Comparison of ENCODE assay signal across 8 cellular contexts in genomic region chr22:38467904-38468760, GRCh38. TPM values are rescaled to one million over a fixed set of nuclear protein-coding genes. Genes with fewer than 3 reads are reported as not detected.
DNase-seq lines count a peak whose midpoint lies in the region; ATAC-seq and TF ChIP-seq lines count a peak whose summit lies in the region.

KDELR3 (plus strand) TSS chr22:38468096; CDS start chr22:38468234, 138 bp downstream.

- no peak within 1 kb of the TSS for H3K27ac ChIP-seq in thoracic aorta

- H3K4me1 ChIP-seq in thoracic aorta (ENCODE audit: control insufficient read depth in 1 of 2, low read depth in 2 of 2), result peaks cover 0 to 20% of the 10 kb centered on the region in 2 donors

- H3K4me3 ChIP-seq in MG63 (peak within 1 kb of the TSS; percentile 65), fibroblast of mammary gland (ENCODE audit: control insufficient read depth, low read depth, low read length) (peak within 1 kb of the TSS; percentile 95), thoracic aorta (peak within 1 kb of the TSS; percentile 90)

- no peaks in the 10 kb centered on the region for H3K9me3 Mint-ChIP-seq in nephron

- ATAC-seq in thoracic aorta (ENCODE audit: insufficient number of reproducible peaks, low FRiP score, low read depth), result peak; percentile 38

- peaks cover 10% of the 10 kb centered on the region for H3K4me1 Mint-ChIP-seq in nephron

- H3K36me3 ChIP-seq in MG63, result no peaks in the 10 kb centered on the region; the same call in 1 of the 2 replicates
- no peaks in the 10 kb centered on the region for H3K36me3 ChIP-seq in thoracic aorta

- no peaks in the 10 kb centered on the region for H3K9me3 ChIP-seq in MG63
- no peaks in the 10 kb centered on the region for H3K9me3 ChIP-seq in thoracic aorta

- peak within 1 kb of the TSS in 2 of 3 experiments; percentile 44 to 58 for H3K27ac Mint-ChIP-seq in nephron

- no peaks in the 10 kb centered on the region for H3K36me3 Mint-ChIP-seq in nephron (ENCODE audit: low read depth)

- DNase-seq in EH (ENCODE audit: low read depth) (peak; percentile 83), MG63 (peak; percentile 83), activated T-cell treated with anti-CD3 and anti-CD28 coated beads for 48 hours (ENCODE audit: low read depth) (peak; percentile 71), fibroblast of mammary gland (ENCODE audit: low read depth) (peak; percentile 62), thoracic aorta (ENCODE audit: low spot score) (no peak), NCI-H2171 (lab: John Stamatoyannopoulos, UW) (no peak), foreskin melanocyte (no peak)

- H3K27me3 ChIP-seq in MG63 (no peaks in the 10 kb centered on the region), thoracic aorta (replicated peaks; ENCODE audit: insufficient read depth) (peaks cover 3% of the 10 kb centered on the region)

- peaks cover 26% of the 10 kb centered on the region for H3K27me3 Mint-ChIP-seq in nephron (ENCODE audit: low read depth)

- H3K4me3 Mint-ChIP-seq in nephron, result peak within 1 kb of the TSS; percentile 81 to 87 (median 86)

- TF ChIP-seq CTCF in fibroblast of mammary gland (conservative IDR thresholded peaks at IDR 0.05; ENCODE audit: control insufficient read depth, insufficient read depth, low read depth, low read length) (peak; percentile 3), nephron (IDR thresholded peaks at IDR 0.05; ENCODE audit: unreplicated experiment in 3 of 3) (peak; percentile 26 to 30 (median 29)), thoracic aorta (IDR thresholded peaks at IDR 0.05) (peak; percentile 17)

RNA-seq across cellular contexts. Expression of gene KDELR3, which starts in this region (rescaled TPM):
- 39.0 and 39.8 TPM in 2 replicates for total RNA-seq in MG63 (2014; rRNA removed; shearing (Covaris generic); ENCODE audit: low replicate concordance)
- 10 to 100 TPM; 16.8 to 52.9 TPM for total RNA-seq in thoracic aorta

Comparison
In these comparisons a context has a peak if more than half of its experiments do, and no peak if none do; other contexts are left out.
1. DNase-seq: peak in EH (single experiment), MG63 (single experiment), activated T-cell treated with anti-CD3 and anti-CD28 coated beads for 48 hours (single experiment) and fibroblast of mammary gland (single experiment); none in thoracic aorta (single experiment), NCI-H2171 (single experiment) and foreskin melanocyte (single experiment).
2. Peak in every context shown above with its lines, with median percentiles within 50 percentile points of each other: H3K4me3 ChIP-seq and CTCF ChIP-seq.